ENCODE assay signal across 11 cellular contexts in the genomic region with DNA sequence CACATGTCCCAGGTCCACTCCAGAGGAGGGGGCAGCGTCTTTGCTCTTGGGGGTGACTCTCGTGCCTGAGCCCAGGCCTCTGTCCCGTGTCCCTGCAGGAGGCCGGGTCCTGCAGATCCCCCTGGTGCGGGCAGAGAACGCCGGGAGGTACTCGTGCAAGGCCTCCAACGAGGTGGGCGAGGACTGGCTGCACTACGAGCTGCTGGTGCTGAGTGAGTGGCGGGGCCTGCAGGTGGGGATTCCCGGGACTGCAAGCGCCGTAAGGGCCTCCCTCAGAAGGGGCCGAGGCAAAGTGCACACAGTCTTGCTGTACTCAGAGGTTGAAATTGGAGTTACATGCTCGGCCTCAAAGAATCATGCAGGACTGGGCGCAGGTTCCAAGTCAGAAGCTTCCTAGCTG.
"Had no signal": no experiment of that assay in that cellular context is flagged by ENCODE, and none has a peak within 500 bp of the region (broad histone marks: within the 10 kb centered on the region; RNA-seq: fewer than 3 reads in every experiment).

No MANE protein-coding gene starts in this region.

- DNase-seq: effector memory CD8-positive, alpha-beta T cell; erythroblast; foreskin keratinocyte; kidney glomerular epithelial cell; mesendoderm; naive thymus-derived CD4-positive, alpha-beta T cell; nephron progenitor cell; ovary; stimulated activated CD4-positive, alpha-beta T cell treated with anti-CD3 and anti-CD28 coated beads, Interleukin-12 subunit alpha, Interleukin-12 subunit beta, amount 100 ng/mL, for 4 hours; stimulated activated naive CD4-positive, alpha-beta T cell treated with Interleukin-2 at 50 U/mL for 16 hours; thyroid gland had no signal
